Comparison of ENCODE assay signal across 22 cellular contexts in genomic region chr2:224532441-224532840, GRCh38. TPM values are rescaled to one million over a fixed set of nuclear protein-coding genes. Genes with fewer than 3 reads are reported as not detected.
DNase-seq lines count a peak whose midpoint lies in the region; ATAC-seq, FAIRE-seq and TF ChIP-seq lines count a peak whose summit lies in the region.
"Had no signal": no experiment of that assay in that cellular context is flagged by ENCODE, and none has a peak within 500 bp of the region (broad histone marks: within the 10 kb centered on the region; RNA-seq: fewer than 3 reads in every experiment).

No MANE protein-coding gene starts in this region.

- FAIRE-seq in H54 (lab: Jason Lieb, UNC): no peak
- FAIRE-seq: TTC549 had no signal

- H3K27me3 ChIP-seq in GM23338 (ENCODE audit: insufficient read depth): no peaks in the 10 kb centered on the region
- H3K27me3 ChIP-seq: spleen had no signal

- H4K20me1 ChIP-seq in GM23338 (replicated peaks; ENCODE audit: insufficient read depth): no peaks in the 10 kb centered on the region; the same call in none of the 2 replicates

- POLR2A ChIA-PET in activated naive CD8-positive, alpha-beta T cell treated with anti-CD3 and anti-CD28 coated beads, Interleukin-2, amount 10 ng/mL, durations not matched to agents 7 days and 5 days (lab: Charles Lee): interaction anchor here (0.7 kb wide), 1 partner anchor 29 kb away, joined by 3 read pairs; no protein-coding TSS in a partner anchor

- no peak overlapping the region for H2AFZ ChIP-seq in GM23338
- H2AFZ ChIP-seq: GM23248 had no signal

- peaks cover 35% of the 10 kb centered on the region for H3K4me1 ChIP-seq in GM23338 (ENCODE audit: insufficient read depth)

- no peak for ATAC-seq in activated T-cell treated with anti-CD3 and anti-CD28 coated beads, Interleukin-2, amount 50 U/mL, for 72 hours (replicated peaks in 1 of 2)
- no peak for ATAC-seq in activated T-cell treated with anti-CD3 and anti-CD28 coated beads, Interleukin-2, amount 50 U/mL, for 4 hours
- no peak for ATAC-seq in GM23338
- ATAC-seq in activated naive CD8-positive, alpha-beta T cell treated with anti-CD3 and anti-CD28 coated beads, Interleukin-2, amount 10 ng/mL, durations not matched to agents 7 days and 5 days (ENCODE audit: low read depth): no peak
- ATAC-seq: left lobe of liver had no signal

- no peak for TF ChIP-seq POLR2A in H54 (IDR thresholded peaks at IDR 0.05; ENCODE audit: low read depth, low read length)

- TF ChIP-seq CTCF in GM23338 (conservative IDR thresholded peaks at IDR 0.05; ENCODE audit: low read depth in 2 of 2): no peak
- no peak for TF ChIP-seq CTCF in progenitor cell of endocrine pancreas (IDR thresholded peaks at IDR 0.05; ENCODE audit: unreplicated experiment)

- no peaks in the 10 kb centered on the region for H3F3A ChIP-seq in GM23338 (replicated peaks; ENCODE audit: low read depth)

- no peak overlapping the region for H3K27ac ChIP-seq in GM23338 (ENCODE audit: low read depth)
- H3K27ac ChIP-seq: GM23248, spleen had no signal

- no peaks in the 10 kb centered on the region for H3K36me3 ChIP-seq in GM23338 (ENCODE audit: insufficient read depth)

- peaks cover 34% of the 10 kb centered on the region for H3K4me1 Mint-ChIP-seq in activated T-cell treated with anti-CD3 and anti-CD28 coated beads, Interleukin-2, amount 50 U/mL, for 72 hours (ENCODE audit: low read depth)
- peaks cover 64% of the 10 kb centered on the region for H3K4me1 Mint-ChIP-seq in activated T-cell treated with anti-CD3 and anti-CD28 coated beads, Interleukin-2, amount 50 U/mL, for 4 hours (ENCODE audit: low read depth)
- H3K4me1 Mint-ChIP-seq in GM23338: peaks cover 45% of the 10 kb centered on the region
- peaks cover 23% of the 10 kb centered on the region for H3K4me1 Mint-ChIP-seq in activated naive CD8-positive, alpha-beta T cell treated with anti-CD3 and anti-CD28 coated beads, Interleukin-2, amount 10 ng/mL, durations not matched to agents 7 days and 5 days
- peaks cover 11% of the 10 kb centered on the region for H3K4me1 Mint-ChIP-seq in progenitor cell of endocrine pancreas (ENCODE audit: low read depth)

- no peaks in the 10 kb centered on the region for H3K27me3 Mint-ChIP-seq in activated T-cell treated with anti-CD3 and anti-CD28 coated beads, Interleukin-2, amount 50 U/mL, for 72 hours (ENCODE audit: low read depth)
- no peaks in the 10 kb centered on the region for H3K27me3 Mint-ChIP-seq in activated T-cell treated with anti-CD3 and anti-CD28 coated beads, Interleukin-2, amount 50 U/mL, for 4 hours (ENCODE audit: low read depth)
- peaks cover 2% of the 10 kb centered on the region for H3K27me3 Mint-ChIP-seq in GM23338 (ENCODE audit: insufficient read depth, low read depth, poor library complexity)
- no peaks in the 10 kb centered on the region for H3K27me3 Mint-ChIP-seq in activated naive CD8-positive, alpha-beta T cell treated with anti-CD3 and anti-CD28 coated beads, Interleukin-2, amount 10 ng/mL, durations not matched to agents 7 days and 5 days
- H3K27me3 Mint-ChIP-seq in progenitor cell of endocrine pancreas: no peaks in the 10 kb centered on the region

- no peak for DNase-seq in activated T-cell treated with anti-CD3 and anti-CD28 coated beads, Interleukin-2, amount 50 U/mL, for 72 hours
- DNase-seq in activated T-cell treated with anti-CD3 and anti-CD28 coated beads, Interleukin-2, amount 50 U/mL, for 4 hours: no peak
- DNase-seq in GM23338 (ENCODE audit: low spot score): no peak
- DNase-seq in activated naive CD8-positive, alpha-beta T cell treated with anti-CD3 and anti-CD28 coated beads, Interleukin-2, amount 10 ng/mL, durations not matched to agents 7 days and 5 days: no peak
- DNase-seq in progenitor cell of endocrine pancreas (ENCODE audit: low spot score, unreplicated experiment): no peak
- DNase-seq in NCI-H187 treated with DMSO at 0.1 percent for 48 hours (lab: John Stamatoyannopoulos, UW): no peak
- no peak for DNase-seq in epidermal melanocyte (ENCODE audit: insufficient read length, low spot score)
- no peak for DNase-seq in H54 (ENCODE audit: insufficient read length, low spot score)
- DNase-seq: anterior cingulate cortex; DND-41; effector memory CD4-positive, alpha-beta T cell; glutamatergic neuron; GM23248; NCI-H1417; NCI-H2171; NCI-H526; occipital lobe; retina; spleen; stimulated activated CD4-positive, alpha-beta T cell treated with anti-CD3 and anti-CD28 coated beads, Interleukin-4, amount 100 ng/mL, for 4 hours had no signal

- H3K4me3 ChIP-seq in GM23338: no peak overlapping the region
- H3K4me3 ChIP-seq: GM23248, spleen had no signal

- no peak overlapping the region for H3K4me3 Mint-ChIP-seq in activated T-cell treated with anti-CD3 and anti-CD28 coated beads, Interleukin-2, amount 50 U/mL, for 72 hours
- H3K4me3 Mint-ChIP-seq in activated T-cell treated with anti-CD3 and anti-CD28 coated beads, Interleukin-2, amount 50 U/mL, for 4 hours: no peak overlapping the region
- H3K4me3 Mint-ChIP-seq in GM23338: no peak overlapping the region
- H3K4me3 Mint-ChIP-seq in activated naive CD8-positive, alpha-beta T cell treated with anti-CD3 and anti-CD28 coated beads, Interleukin-2, amount 10 ng/mL, durations not matched to agents 7 days and 5 days: no peak overlapping the region
- no peak overlapping the region for H3K4me3 Mint-ChIP-seq in progenitor cell of endocrine pancreas (ENCODE audit: low read depth)

- no peaks in the 10 kb centered on the region for H3K9me3 Mint-ChIP-seq in activated T-cell treated with anti-CD3 and anti-CD28 coated beads, Interleukin-2, amount 50 U/mL, for 72 hours
- no peaks in the 10 kb centered on the region for H3K9me3 Mint-ChIP-seq in activated T-cell treated with anti-CD3 and anti-CD28 coated beads, Interleukin-2, amount 50 U/mL, for 4 hours
- H3K9me3 Mint-ChIP-seq in GM23338: no peaks in the 10 kb centered on the region
- no peaks in the 10 kb centered on the region for H3K9me3 Mint-ChIP-seq in activated naive CD8-positive, alpha-beta T cell treated with anti-CD3 and anti-CD28 coated beads, Interleukin-2, amount 10 ng/mL, durations not matched to agents 7 days and 5 days
- no peaks in the 10 kb centered on the region for H3K9me3 Mint-ChIP-seq in progenitor cell of endocrine pancreas (ENCODE audit: low read depth)

- H3K36me3 Mint-ChIP-seq in activated T-cell treated with anti-CD3 and anti-CD28 coated beads, Interleukin-2, amount 50 U/mL, for 72 hours (ENCODE audit: insufficient read depth in 2 of 2): peaks cover 13 to 21% of the 10 kb centered on the region in 2 donors
- H3K36me3 Mint-ChIP-seq in activated T-cell treated with anti-CD3 and anti-CD28 coated beads, Interleukin-2, amount 50 U/mL, for 4 hours (ENCODE audit: insufficient read depth): peaks cover 46% of the 10 kb centered on the region
- peaks cover 27% of the 10 kb centered on the region for H3K36me3 Mint-ChIP-seq in GM23338 (ENCODE audit: low read depth)
- H3K36me3 Mint-ChIP-seq in activated naive CD8-positive, alpha-beta T cell treated with anti-CD3 and anti-CD28 coated beads, Interleukin-2, amount 10 ng/mL, durations not matched to agents 7 days and 5 days: peaks cover 40% of the 10 kb centered on the region
- H3K36me3 Mint-ChIP-seq in progenitor cell of endocrine pancreas (ENCODE audit: insufficient read depth): peaks cover 24% of the 10 kb centered on the region

- H3K9me2 ChIP-seq in GM23338 (ENCODE audit: insufficient read depth): no peaks in the 10 kb centered on the region

- peak overlapping the region; percentile 74 for H3K27ac Mint-ChIP-seq in activated T-cell treated with anti-CD3 and anti-CD28 coated beads, Interleukin-2, amount 50 U/mL, for 72 hours
- H3K27ac Mint-ChIP-seq in GM23338 (peak overlapping the region; percentile 13; the same call in 1 of the 2 replicates), progenitor cell of endocrine pancreas (peak overlapping the region; percentile 25)
- H3K27ac Mint-ChIP-seq in activated naive CD8-positive, alpha-beta T cell treated with anti-CD3 and anti-CD28 coated beads, Interleukin-2, amount 10 ng/mL, durations not matched to agents 7 days and 5 days: peak overlapping the region; percentile 9

- no peak overlapping the region for H3K4me2 ChIP-seq in GM23338

- peaks cover 84% of the 10 kb centered on the region for H3K79me2 ChIP-seq in GM23338 (replicated peaks; ENCODE audit: insufficient read depth)

TF ChIP-seq in GM23338, 12 proteins besides CTCF, POLR2A, EP300 and RAD21 (continues in another document):
- no peak for TF ChIP-seq EZH2phosphoT487 (IDR thresholded peaks at IDR 0.05; ENCODE audit: unreplicated experiment)
- no peak for TF ChIP-seq NANOG (IDR thresholded peaks at IDR 0.05; ENCODE audit: borderline replicate concordance)
- TF ChIP-seq, protein P1, sequence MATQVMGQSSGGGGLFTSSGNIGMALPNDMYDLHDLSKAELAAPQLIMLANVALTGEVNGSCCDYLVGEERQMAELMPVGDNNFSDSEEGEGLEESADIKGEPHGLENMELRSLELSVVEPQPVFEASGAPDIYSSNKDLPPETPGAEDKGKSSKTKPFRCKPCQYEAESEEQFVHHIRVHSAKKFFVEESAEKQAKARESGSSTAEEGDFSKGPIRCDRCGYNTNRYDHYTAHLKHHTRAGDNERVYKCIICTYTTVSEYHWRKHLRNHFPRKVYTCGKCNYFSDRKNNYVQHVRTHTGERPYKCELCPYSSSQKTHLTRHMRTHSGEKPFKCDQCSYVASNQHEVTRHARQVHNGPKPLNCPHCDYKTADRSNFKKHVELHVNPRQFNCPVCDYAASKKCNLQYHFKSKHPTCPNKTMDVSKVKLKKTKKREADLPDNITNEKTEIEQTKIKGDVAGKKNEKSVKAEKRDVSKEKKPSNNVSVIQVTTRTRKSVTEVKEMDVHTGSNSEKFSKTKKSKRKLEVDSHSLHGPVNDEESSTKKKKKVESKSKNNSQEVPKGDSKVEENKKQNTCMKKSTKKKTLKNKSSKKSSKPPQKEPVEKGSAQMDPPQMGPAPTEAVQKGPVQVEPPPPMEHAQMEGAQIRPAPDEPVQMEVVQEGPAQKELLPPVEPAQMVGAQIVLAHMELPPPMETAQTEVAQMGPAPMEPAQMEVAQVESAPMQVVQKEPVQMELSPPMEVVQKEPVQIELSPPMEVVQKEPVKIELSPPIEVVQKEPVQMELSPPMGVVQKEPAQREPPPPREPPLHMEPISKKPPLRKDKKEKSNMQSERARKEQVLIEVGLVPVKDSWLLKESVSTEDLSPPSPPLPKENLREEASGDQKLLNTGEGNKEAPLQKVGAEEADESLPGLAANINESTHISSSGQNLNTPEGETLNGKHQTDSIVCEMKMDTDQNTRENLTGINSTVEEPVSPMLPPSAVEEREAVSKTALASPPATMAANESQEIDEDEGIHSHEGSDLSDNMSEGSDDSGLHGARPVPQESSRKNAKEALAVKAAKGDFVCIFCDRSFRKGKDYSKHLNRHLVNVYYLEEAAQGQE (IDR thresholded peaks at IDR 0.05; ENCODE audit: unreplicated experiment): no peak

RNA-seq across cellular contexts. Expression of gene CUL3, which starts 52.7 kb away (rescaled TPM):
- total RNA-seq in activated T-cell treated with anti-CD3 and anti-CD28 coated beads, Interleukin-2, amount 50 U/mL, for 72 hours: 10 to 100 TPM; 61.4 to 68.5 TPM
- 10 to 100 TPM; 83.4 to 88.8 (median 85.2) TPM for total RNA-seq in activated T-cell treated with anti-CD3 and anti-CD28 coated beads, Interleukin-2, amount 50 U/mL, for 4 hours
- total RNA-seq in GM23338 (2014; rRNA removed; shearing (Covaris generic)): 99.5 and 125 TPM in 2 replicates
- 74.2 and 86.0 TPM in 2 replicates for polyA plus RNA-seq in GM23338 (2016; fragmentation: Nextera tagmentation; extraction: Ambion mirVana)
- total RNA-seq in activated naive CD8-positive, alpha-beta T cell treated with anti-CD3 and anti-CD28 coated beads, Interleukin-2, amount 10 ng/mL, durations not matched to agents 7 days and 5 days: 10 to 100 TPM; 78.4 to 81.5 TPM
- total RNA-seq in progenitor cell of endocrine pancreas: 93.3 and 104 TPM in 2 replicates

Comparison
In these comparisons a context has a peak if more than half of its experiments do, and no peak if none do; other contexts are left out.
1. H3K27ac Mint-ChIP-seq: peak in every context shown above with its lines; median percentile 74 in activated T-cell treated with anti-CD3 and anti-CD28 coated beads, Interleukin-2, amount 50 U/mL, for 72 hours; 25 in progenitor cell of endocrine pancreas; 13 in GM23338; 9 in activated naive CD8-positive, alpha-beta T cell treated with anti-CD3 and anti-CD28 coated beads, Interleukin-2, amount 10 ng/mL, durations not matched to agents 7 days and 5 days.